12 cellular contexts compared by ENCODE assay signal in genomic region chr14:36657409-36658090, GRCh38. TPM values are rescaled to one million over a fixed set of nuclear protein-coding genes. Genes with fewer than 3 reads are reported as not detected.
DNase-seq lines count a peak whose midpoint lies in the region; ATAC-seq, FAIRE-seq and TF ChIP-seq lines count a peak whose summit lies in the region.
"Had no signal": no experiment of that assay in that cellular context is flagged by ENCODE, and none has a peak within 500 bp of the region (broad histone marks: within the 10 kb centered on the region; RNA-seq: fewer than 3 reads in every experiment).

No MANE protein-coding gene starts in this region.

- H3K36me3 ChIP-seq in A673 (ENCODE audit: insufficient read depth, low read length, poor library complexity, severe bottlenecking) (no peaks in the 10 kb centered on the region), colonic mucosa (no peaks in the 10 kb centered on the region), neural cell (ENCODE audit: insufficient read depth, low read length) (no peaks in the 10 kb centered on the region)
- H3K36me3 ChIP-seq: MG63 had no signal

- no peaks in the 10 kb centered on the region for H3F3A ChIP-seq in neural cell (ENCODE audit: insufficient read depth, low read length, poor library complexity, severe bottlenecking)

- no peak overlapping the region for H2AFZ ChIP-seq in neural cell (ENCODE audit: low read depth, low read length)

- H3K9me3 Mint-ChIP-seq in natural killer cell treated with Interleukin-12 subunit alpha and Interleukin-12 subunit beta and Interleukin-15 and Interleukin-18, amount 100 ng/mL, for 72 hours: no peaks in the 10 kb centered on the region
- H3K9me3 Mint-ChIP-seq: activated T-helper 1 cell treated with anti-CD3 and anti-CD28 coated beads, Interleukin-12 subunit alpha, Interleukin-12 subunit beta, Interleukin-2, Interleukin-4 antibody, amounts not matched to agents 30 ng/mL and 10 ng/mL and 1 ng/mL, durations not matched to agents 14 hours and 24 hours and 36 hours had no signal

- no TSS peak for BruUV-seq in A673 (replicated peaks; lab: Mats Ljungman, UMichigan)

- POLR2A ChIA-PET in A673 (lab: Charles Lee; ENCODE audit: low non-redundant PET): interaction anchor here (0.5 kb wide), 1 partner anchor 102 kb away, joined by 5 read pairs; no protein-coding TSS in a partner anchor
- POLR2A ChIA-PET in GM10248 (lab: Yijun Ruan, JAX): no interaction called here

- H3K27me3 ChIP-seq in A673 (replicated peaks; ENCODE audit: insufficient read depth, low read depth, low read length, poor library complexity) (no peaks in the 10 kb centered on the region), colonic mucosa (peaks cover 93% of the 10 kb centered on the region), neural cell (ENCODE audit: insufficient read depth, low read depth, low read length) (peaks cover 100% of the 10 kb centered on the region)
- H3K27me3 ChIP-seq: MG63 had no signal

- H3K79me2 ChIP-seq in neural cell (replicated peaks; ENCODE audit: insufficient read depth, low read length): no peaks in the 10 kb centered on the region

- H3K4me3 Mint-ChIP-seq in natural killer cell treated with Interleukin-12 subunit alpha and Interleukin-12 subunit beta and Interleukin-15 and Interleukin-18, amount 100 ng/mL, for 72 hours: no peak overlapping the region
- H3K4me3 Mint-ChIP-seq: activated T-helper 1 cell treated with anti-CD3 and anti-CD28 coated beads, Interleukin-12 subunit alpha, Interleukin-12 subunit beta, Interleukin-2, Interleukin-4 antibody, amounts not matched to agents 30 ng/mL and 10 ng/mL and 1 ng/mL, durations not matched to agents 14 hours and 24 hours and 36 hours had no signal

- ATAC-seq in HG03095 (IDR thresholded peaks at IDR 0.05; ENCODE audit: unreplicated experiment) (no peak), GM21390 (IDR thresholded peaks at IDR 0.05; ENCODE audit: unreplicated experiment) (no peak)
- ATAC-seq in natural killer cell treated with Interleukin-12 subunit alpha and Interleukin-12 subunit beta and Interleukin-15 and Interleukin-18, amount 100 ng/mL, for 72 hours: no peak

- no peak for TF ChIP-seq EP300 in neural cell (conservative IDR thresholded peaks at IDR 0.05; ENCODE audit: poor library complexity, severe bottlenecking)

- H3K27me3 Mint-ChIP-seq in natural killer cell treated with Interleukin-12 subunit alpha and Interleukin-12 subunit beta and Interleukin-15 and Interleukin-18, amount 100 ng/mL, for 72 hours: peaks cover 57 to 81% of the 10 kb centered on the region in 2 donors

- TF ChIP-seq CTCF in A673 (conservative IDR thresholded peaks at IDR 0.05; ENCODE audit: low read depth, low read length): no peak
- no peak for TF ChIP-seq CTCF in GM10248 (IDR thresholded peaks at IDR 0.05; ENCODE audit: control extremely low read depth, extremely low read depth, low read depth, missing control alignments)
- no peak for TF ChIP-seq CTCF in colonic mucosa (IDR thresholded peaks at IDR 0.05)
- TF ChIP-seq CTCF in neural cell (IDR thresholded peaks at IDR 0.05; ENCODE audit: poor library complexity, severe bottlenecking): no peak
- no peak for TF ChIP-seq CTCF in D721Med (IDR thresholded peaks at IDR 0.05; ENCODE audit: insufficient read depth, missing control alignments)

- peak overlapping the region; percentile 45 for H3K4me3 ChIP-seq in A673 (ENCODE audit: low read depth, low read length, poor library complexity, severe bottlenecking)
- peak overlapping the region; percentile 12 for H3K4me3 ChIP-seq in colonic mucosa
- H3K4me3 ChIP-seq in neural cell (ENCODE audit: low read length): peak overlapping the region; percentile 30
- H3K4me3 ChIP-seq: MG63, SK-N-MC had no signal

- intact Hi-C loops in A673 (cut with micrococcal nuclease; ENCODE audit: unreplicated experiment): loop anchor here (5.0 kb wide), 1 partner anchor 90 kb away; no protein-coding TSS in a partner anchor
- intact Hi-C loops in colonic mucosa (cut with DNase I): loop anchor here (10.0 kb wide), 1 partner anchor 207 kb away; no protein-coding TSS in a partner anchor

- TF ChIP-seq RAD21 in neural cell (conservative IDR thresholded peaks at IDR 0.05): no peak

- H3K9me3 ChIP-seq in A673 (ENCODE audit: low read depth, low read length, poor library complexity, severe bottlenecking): no peaks in the 10 kb centered on the region
- H3K9me3 ChIP-seq in colonic mucosa: no peaks in the 10 kb centered on the region
- H3K9me3 ChIP-seq in neural cell (ENCODE audit: low read length): peaks cover 6% of the 10 kb centered on the region
- H3K9me3 ChIP-seq: MG63 had no signal

- CTCF ChIA-PET in A673 (lab: Charles Lee) (interaction anchor here (0.7 to 1.7 kb wide), 2 partner anchors 285 to 490 kb away, joined by 3 to 5 read pairs; no protein-coding TSS in a partner anchor), GM10248 (lab: Yijun Ruan, JAX) (no interaction called here)

- H3K4me1 ChIP-seq in A673 (ENCODE audit: insufficient read depth, low read length, poor library complexity, severe bottlenecking) (peaks cover 10% of the 10 kb centered on the region), colonic mucosa (peaks cover 10% of the 10 kb centered on the region)

- H3K27ac Mint-ChIP-seq in natural killer cell treated with Interleukin-12 subunit alpha and Interleukin-12 subunit beta and Interleukin-15 and Interleukin-18, amount 100 ng/mL, for 72 hours: no peak overlapping the region
- H3K27ac Mint-ChIP-seq: naive B cell had no signal

- H4K20me1 ChIP-seq in neural cell (ENCODE audit: insufficient read depth): no peaks in the 10 kb centered on the region

- DNase-seq in A673 (ENCODE audit: low spot score): peak; percentile 57
- DNase-seq in GM10248 (ENCODE audit: extremely low spot score): peak; percentile 9
- no peak for DNase-seq in colonic mucosa
- DNase-seq in D721Med (ENCODE audit: insufficient read length, low spot score): no peak
- DNase-seq in natural killer cell treated with Interleukin-12 subunit alpha and Interleukin-12 subunit beta and Interleukin-15 and Interleukin-18, amount 100 ng/mL, for 72 hours (ENCODE audit: low spot score): no peak
- DNase-seq: MG63, naive B cell had no signal

- H3K27ac ChIP-seq in A673 (ENCODE audit: low read depth, low read length, poor library complexity, severe bottlenecking) (no peak overlapping the region), colonic mucosa (no peak overlapping the region), neural cell (ENCODE audit: low read length) (no peak overlapping the region)
- H3K27ac ChIP-seq: SK-N-MC had no signal

- H3K9ac ChIP-seq in colonic mucosa (ENCODE audit: low read depth in 2 of 2, low read length in 2 of 2) (no peak overlapping the region), neural cell (ENCODE audit: low read length) (no peak overlapping the region)

- peaks cover 19% of the 10 kb centered on the region for H3K36me3 Mint-ChIP-seq in natural killer cell treated with Interleukin-12 subunit alpha and Interleukin-12 subunit beta and Interleukin-15 and Interleukin-18, amount 100 ng/mL, for 72 hours

- no peak for FAIRE-seq in D721Med (lab: Jason Lieb, UNC)

- H3K4me1 Mint-ChIP-seq in natural killer cell treated with Interleukin-12 subunit alpha and Interleukin-12 subunit beta and Interleukin-15 and Interleukin-18, amount 100 ng/mL, for 72 hours (ENCODE audit: low read depth in 2 of 2): peaks cover 0 to 10% of the 10 kb centered on the region in 2 donors

- no peaks in the 10 kb centered on the region for H3K9me2 ChIP-seq in neural cell (ENCODE audit: insufficient read depth, low read length)

- H3K4me2 ChIP-seq in neural cell (ENCODE audit: low read length): no peak overlapping the region

TF ChIP-seq in neural cell, 6 proteins besides CTCF, POLR2A, EP300 and RAD21:
- TF ChIP-seq SMC3 (conservative IDR thresholded peaks at IDR 0.05; ENCODE audit: poor library complexity) (no peak), EZH2 (IDR thresholded peaks at IDR 0.05; ENCODE audit: borderline replicate concordance, insufficient read depth, low read length, poor library complexity, severe bottlenecking) (peak; percentile 96), TAF1 (IDR thresholded peaks at IDR 0.05; ENCODE audit: low read depth) (no peak)

RNA-seq across cellular contexts. Expression of gene PAX9, which starts 4.1 kb away (rescaled TPM):
- total RNA-seq in A673 (2021) (23.4 and 26.2 TPM in 2 replicates), colonic mucosa (under 1 TPM; 0.25 to 0.77 TPM)
- not detected in 2 replicates for polyA plus RNA-seq in neural cell
- not detected in 2 replicates for polyA minus RNA-seq in neural cell
- not detected for total RNA-seq in natural killer cell treated with Interleukin-12 subunit alpha and Interleukin-12 subunit beta and Interleukin-15 and Interleukin-18, amount 100 ng/mL, for 72 hours
- total RNA-seq: activated T-helper 1 cell treated with anti-CD3 and anti-CD28 coated beads, Interleukin-12 subunit alpha, Interleukin-12 subunit beta, Interleukin-2, Interleukin-4 antibody, amounts not matched to agents 30 ng/mL and 10 ng/mL and 1 ng/mL, durations not matched to agents 14 hours and 24 hours and 36 hours had no signal

Comparison
In these comparisons a context has a peak if more than half of its experiments do, and no peak if none do; other contexts are left out.
1. DNase-seq: peak in A673 (single experiment) and GM10248 (single experiment); none in colonic mucosa (single experiment), D721Med (single experiment) and natural killer cell treated with Interleukin-12 subunit alpha and Interleukin-12 subunit beta and Interleukin-15 and Interleukin-18, amount 100 ng/mL, for 72 hours (single experiment).
2. RNA of gene PAX9, which starts 4.1 kb away (total RNA-seq): 23.4 to 26.2 TPM in A673; 0.25 to 0.77 TPM in colonic mucosa and not detected in natural killer cell treated with Interleukin-12 subunit alpha and Interleukin-12 subunit beta and Interleukin-15 and Interleukin-18, amount 100 ng/mL, for 72 hours; every median in the first group is over 10 times any median in the second.
3. Peak in every context shown above with its lines, with median percentiles within 50 percentile points of each other: H3K4me3 ChIP-seq.